Comparison of ENCODE assay signal across 8 cellular contexts in genomic region chr5:5422819-5423515, GRCh38. TPM values are rescaled to one million over a fixed set of nuclear protein-coding genes. Genes with fewer than 3 reads are reported as not detected.
DNase-seq lines count a peak whose midpoint lies in the region; ATAC-seq, FAIRE-seq and TF ChIP-seq lines count a peak whose summit lies in the region.

No MANE protein-coding gene starts in this region.

- peaks cover 16 to 44% (median 37%) of the 10 kb centered on the region in 5 donors for H3K4me1 ChIP-seq in subcutaneous abdominal adipose tissue (ENCODE audit: control insufficient read depth in 5 of 5, insufficient read depth in 5 of 5, low read length in 5 of 5)

- ATAC-seq in GM19463 (IDR thresholded peaks at IDR 0.05; ENCODE audit: unreplicated experiment) (peak; percentile 18), HG03520 (IDR thresholded peaks at IDR 0.05; ENCODE audit: unreplicated experiment) (peak; percentile 11)
- ATAC-seq in activated naive CD8-positive, alpha-beta T cell treated with anti-CD3 and anti-CD28 coated beads, Interleukin-2, amount 10 ng/mL, durations not matched to agents 7 days and 5 days (ENCODE audit: low read depth), result peak; percentile 21

- FAIRE-seq in HTR-8/SVneo (lab: Jason Lieb, UNC), result no peak

- H3K36me3 ChIP-seq in kidney epithelial cell (ENCODE audit: control insufficient read depth, insufficient read depth, low read length) (no peaks in the 10 kb centered on the region), subcutaneous abdominal adipose tissue (ENCODE audit: control insufficient read depth in 5 of 5, insufficient read depth in 5 of 5, low read length in 5 of 5) (no peaks in the 10 kb centered on the region)

- peak overlapping the region; percentile 77 to 96 (median 94) for H3K9ac ChIP-seq in subcutaneous abdominal adipose tissue (ENCODE audit: low read length in 5 of 5)

- H3K9me3 Mint-ChIP-seq in activated naive CD8-positive, alpha-beta T cell treated with anti-CD3 and anti-CD28 coated beads, Interleukin-2, amount 10 ng/mL, durations not matched to agents 7 days and 5 days, result no peaks in the 10 kb centered on the region

- POLR2A ChIA-PET in activated naive CD8-positive, alpha-beta T cell treated with anti-CD3 and anti-CD28 coated beads, Interleukin-2, amount 10 ng/mL, durations not matched to agents 7 days and 5 days (lab: Charles Lee), result interaction anchor here (0.6 to 1.8 kb wide), 8 partner anchors 8 to 1290 kb away, joined by 3 to 9 read pairs (median 4); partner anchors contain the start of genes MED10, NSUN2, SRD5A1 and TENT4A

- H3K4me3 Mint-ChIP-seq in activated naive CD8-positive, alpha-beta T cell treated with anti-CD3 and anti-CD28 coated beads, Interleukin-2, amount 10 ng/mL, durations not matched to agents 7 days and 5 days, result peak overlapping the region; percentile 96

- peak overlapping the region; percentile 96 for H3K27ac Mint-ChIP-seq in activated naive CD8-positive, alpha-beta T cell treated with anti-CD3 and anti-CD28 coated beads, Interleukin-2, amount 10 ng/mL, durations not matched to agents 7 days and 5 days

- DNase-seq in COLO668 (lab: John Stamatoyannopoulos, UW; ENCODE audit: unreplicated experiment) (peak; percentile 69), kidney epithelial cell (ENCODE audit: low read depth) (no peak), NCI-H226 (no peak), HTR-8/SVneo (ENCODE audit: insufficient read length, low spot score) (no peak)
- DNase-seq in activated naive CD8-positive, alpha-beta T cell treated with anti-CD3 and anti-CD28 coated beads, Interleukin-2, amount 10 ng/mL, durations not matched to agents 7 days and 5 days, result no peak

- H3K4me1 Mint-ChIP-seq in activated naive CD8-positive, alpha-beta T cell treated with anti-CD3 and anti-CD28 coated beads, Interleukin-2, amount 10 ng/mL, durations not matched to agents 7 days and 5 days, result peaks cover 20% of the 10 kb centered on the region

- no peak for TF ChIP-seq CTCF in kidney epithelial cell (IDR thresholded peaks at IDR 0.05; ENCODE audit: insufficient read depth, low read length, poor library complexity, severe bottlenecking)

- H3K27me3 Mint-ChIP-seq in activated naive CD8-positive, alpha-beta T cell treated with anti-CD3 and anti-CD28 coated beads, Interleukin-2, amount 10 ng/mL, durations not matched to agents 7 days and 5 days, result no peaks in the 10 kb centered on the region

- H3K4me3 ChIP-seq in kidney epithelial cell (ENCODE audit: low read depth, low read length) (peak overlapping the region; percentile 89), subcutaneous abdominal adipose tissue (ENCODE audit: low read depth in 1 of 5, low read length in 5 of 5) (peak overlapping the region; percentile 84 to 97 (median 92))

- peak overlapping the region; percentile 98 for H3K27ac ChIP-seq in subcutaneous abdominal adipose tissue (ENCODE audit: low read depth, low read length)

- H3K27me3 ChIP-seq in kidney epithelial cell (ENCODE audit: control insufficient read depth, insufficient read depth, low read length) (no peaks in the 10 kb centered on the region), subcutaneous abdominal adipose tissue (ENCODE audit: control insufficient read depth in 5 of 5, insufficient read depth in 4 of 5, low read length in 5 of 5) (no peaks in the 10 kb centered on the region)

- peaks cover 11% of the 10 kb centered on the region for H3K36me3 Mint-ChIP-seq in activated naive CD8-positive, alpha-beta T cell treated with anti-CD3 and anti-CD28 coated beads, Interleukin-2, amount 10 ng/mL, durations not matched to agents 7 days and 5 days

- no peaks in the 10 kb centered on the region for H3K9me3 ChIP-seq in subcutaneous abdominal adipose tissue (ENCODE audit: control insufficient read depth in 5 of 5, low read length in 5 of 5)

RNA-seq across cellular contexts. Expression of gene ICE1, which starts 0.5 kb away (rescaled TPM):
- total RNA-seq in activated naive CD8-positive, alpha-beta T cell treated with anti-CD3 and anti-CD28 coated beads, Interleukin-2, amount 10 ng/mL, durations not matched to agents 7 days and 5 days, result 10 to 100 TPM; 33.0 to 34.5 TPM
- 28.6 and 30.5 TPM in 2 replicates for total RNA-seq in kidney epithelial cell
